In genomic region chr9:131747352-131747751, GRCh38 we compare ENCODE assay signal across 8 cellular contexts. TPM values are rescaled to one million over a fixed set of nuclear protein-coding genes. Genes with fewer than 3 reads are reported as not detected.
DNase-seq lines count a peak whose midpoint lies in the region; ATAC-seq, FAIRE-seq and TF ChIP-seq lines count a peak whose summit lies in the region.

No MANE protein-coding gene starts in this region.

- peak overlapping the region; percentile 50 to 76 (median 67) for H3K27ac Mint-ChIP-seq in CD14-positive monocyte

- H3K27me3 Mint-ChIP-seq in CD14-positive monocyte (ENCODE audit: low read depth in 3 of 3): peaks cover 0 to 4% (median 0%) of the 10 kb centered on the region in 3 donors

- no peaks in the 10 kb centered on the region for H3K9me2 ChIP-seq in OCI-LY7 (ENCODE audit: insufficient read depth, low read length)

- H4K20me1 ChIP-seq in OCI-LY7 (ENCODE audit: insufficient read depth, low read length): no peaks in the 10 kb centered on the region

- WGBS in lung, 2 donors: 40 to 42% methylated on average over 5 of the region's 5 CpGs

- no peak for ATAC-seq in lung (ENCODE audit: insufficient read depth, low FRiP score)
- no peak for ATAC-seq in GM18909 (IDR thresholded peaks at IDR 0.05; ENCODE audit: poor library complexity, unreplicated experiment)

- DNase-seq in CD14-positive monocyte (ENCODE audit: low spot score) (no peak), GM19239 (ENCODE audit: insufficient read length, low spot score) (no peak), OCI-LY7 (ENCODE audit: low spot score) (peak; percentile 82), choroid plexus epithelial cell (ENCODE audit: low read depth) (peak; percentile 79), lung (ENCODE audit: low spot score) (no peak), HTR-8/SVneo (ENCODE audit: insufficient read length, low spot score) (no peak), HuH-7.5 (ENCODE audit: low spot score) (no peak)

- peak overlapping the region; percentile 30; the same call in 1 of the 2 replicates for H2AFZ ChIP-seq in OCI-LY7 (ENCODE audit: low read length)

- FAIRE-seq in GM19239 (lab: Jason Lieb, UNC) (peak; percentile 79), HTR-8/SVneo (lab: Jason Lieb, UNC) (no peak)

- H3K36me3 ChIP-seq in OCI-LY7 (ENCODE audit: insufficient read depth, low read length) (no peaks in the 10 kb centered on the region), lung (ENCODE audit: control insufficient read depth in 2 of 2, insufficient read depth in 2 of 2, low read length in 2 of 2) (no peaks in the 10 kb centered on the region)

- peak overlapping the region; percentile 44; the same call in 1 of the 2 replicates for H3K4me2 ChIP-seq in OCI-LY7 (ENCODE audit: low read length)

- peaks cover 96% of the 10 kb centered on the region for H3K4me1 ChIP-seq in OCI-LY7 (ENCODE audit: insufficient read depth, low read length, poor library complexity, severe bottlenecking)
- H3K4me1 ChIP-seq in lung (ENCODE audit: control insufficient read depth in 2 of 2, insufficient read depth in 2 of 2, low read length in 2 of 2): no peaks in the 10 kb centered on the region

- H3K27me3 ChIP-seq in lung (ENCODE audit: control insufficient read depth, insufficient read depth): no peaks in the 10 kb centered on the region

- peak overlapping the region; percentile 96 for H3K27ac ChIP-seq in OCI-LY7 (ENCODE audit: low read depth, low read length, poor library complexity, severe bottlenecking)
- no peak overlapping the region for H3K27ac ChIP-seq in lung (ENCODE audit: low read depth in 1 of 2, low read length in 1 of 2)

- intact Hi-C loops in CD14-positive monocyte (cut with micrococcal nuclease): loop anchor here (10.0 kb wide), 1 partner anchor 243 kb away; the partner anchor contains the start of gene POMT1 (in 2 of the 2)
- intact Hi-C loops in OCI-LY7 (cut with micrococcal nuclease; ENCODE audit: unreplicated experiment): loop anchor here (1.0 kb wide), 1 partner anchor 156 kb away; no protein-coding TSS in a partner anchor

- H3K4me3 ChIP-seq in OCI-LY7 (ENCODE audit: low read depth, low read length, poor library complexity, severe bottlenecking) (no peak overlapping the region), choroid plexus epithelial cell (ENCODE audit: low read depth, low read length) (no peak overlapping the region), lung (no peak overlapping the region)

- peaks cover 31% of the 10 kb centered on the region for H3K4me1 Mint-ChIP-seq in CD14-positive monocyte

- H3K9me3 ChIP-seq in OCI-LY7 (ENCODE audit: low read length): no peaks in the 10 kb centered on the region; the same call in 1 of the 2 replicates
- H3K9me3 ChIP-seq in lung (ENCODE audit: control insufficient read depth in 2 of 2, insufficient read depth in 1 of 2, low read length in 1 of 2): no peaks in the 10 kb centered on the region

- no TSS peak for BruUV-seq in OCI-LY7 (replicated peaks; lab: Mats Ljungman, UMichigan)

- peak; percentile 66 for TF ChIP-seq CTCF in CD14-positive monocyte (IDR thresholded peaks at IDR 0.05)
- peak; percentile 84 for TF ChIP-seq CTCF in OCI-LY7 (conservative IDR thresholded peaks at IDR 0.05; ENCODE audit: low read length)
- peak; percentile 77 for TF ChIP-seq CTCF in choroid plexus epithelial cell (conservative IDR thresholded peaks at IDR 0.05; ENCODE audit: low read depth, low read length)
- peak; percentile 45 for TF ChIP-seq CTCF in lung (IDR thresholded peaks at IDR 0.05; ENCODE audit: control extremely low read depth, extremely low read depth)

- H3K4me3 Mint-ChIP-seq in CD14-positive monocyte: no peak overlapping the region

- H3K79me2 ChIP-seq in OCI-LY7 (ENCODE audit: insufficient read depth, low read depth, low read length): no peaks in the 10 kb centered on the region

- peaks cover 0 to 3% of the 10 kb centered on the region in 2 donors for H3K36me3 Mint-ChIP-seq in CD14-positive monocyte

- H3K9me3 Mint-ChIP-seq in CD14-positive monocyte: peaks cover 0 to 2% (median 0%) of the 10 kb centered on the region in 7 donors

- CTCF ChIA-PET in OCI-LY7 (lab: Charles Lee; ENCODE audit: unreplicated experiment): no interaction called here

- POLR2A ChIA-PET in OCI-LY7 (lab: Charles Lee): no interaction called here

RNA-seq across cellular contexts. Expression of gene RAPGEF1, which starts 7.5 kb away (rescaled TPM):
- polyA plus RNA-seq in CD14-positive monocyte (1 to 10 TPM; 1.7 to 3.0 TPM), lung (10 to 100 TPM; 38.9 to 53.3 TPM)
- 114 and 118 TPM in 2 replicates for total RNA-seq in OCI-LY7 (2014; rRNA removed; shearing (Covaris generic))
- total RNA-seq in OCI-LY7 (2022) (243 and 277 TPM in 2 replicates), lung (100 to 1,000 TPM in 1 of 2 donors, 10 to 100 TPM in 1; 56.8 to 134 TPM)

Comparison
In these comparisons a context has a peak if more than half of its experiments do, and no peak if none do; other contexts are left out.
1. DNase-seq: peak in OCI-LY7 (single experiment) and choroid plexus epithelial cell (single experiment); none in CD14-positive monocyte (single experiment), GM19239 (single experiment), lung (single experiment), HTR-8/SVneo (single experiment) and HuH-7.5 (single experiment).
2. Peak in every context shown above with its lines, with median percentiles within 50 percentile points of each other: CTCF ChIP-seq.